ENCODE assay signal across 1 cellular context in the genomic region with DNA sequence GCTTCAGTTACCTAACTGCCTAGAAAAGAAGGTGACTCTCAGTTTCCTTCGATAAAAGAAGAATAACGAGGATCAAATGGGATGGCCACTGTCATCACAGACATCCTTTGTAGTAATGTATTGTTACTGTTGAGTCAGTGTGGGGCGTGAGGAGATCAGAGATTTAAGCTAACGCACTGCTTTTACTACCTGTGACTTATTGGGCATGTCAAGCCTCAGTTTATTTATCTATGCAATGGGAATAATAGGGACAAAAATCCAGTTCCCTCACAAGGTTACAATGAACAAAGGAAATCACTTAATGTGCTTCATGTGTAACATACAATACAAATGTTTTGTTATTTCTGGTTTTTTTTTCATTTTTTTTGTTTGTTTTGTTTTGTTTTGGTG.
TF ChIP-seq lines count a peak whose summit lies in the region.

No MANE protein-coding gene starts in this region.

TF ChIP-seq in endothelial cell of umbilical vein, 7 proteins besides CTCF, POLR2A, EP300 and RAD21 (continued from another document):
- no peak for TF ChIP-seq JUN (IDR thresholded peaks at IDR 0.05; ENCODE audit: borderline replicate concordance, insufficient read depth, insufficient read length, low read depth)
- no peak for TF ChIP-seq EZH2 (IDR thresholded peaks at IDR 0.05; ENCODE audit: borderline replicate concordance, low read depth, low read length, severe bottlenecking)
- TF ChIP-seq GATA2 (IDR thresholded peaks at IDR 0.05; ENCODE audit: insufficient read depth, insufficient read length, low read depth, low read length): no peak
- TF ChIP-seq MYC (IDR thresholded peaks at IDR 0.05; ENCODE audit: low read depth, low read length): no peak
- no peak for TF ChIP-seq FOS (IDR thresholded peaks at IDR 0.05; ENCODE audit: borderline replicate concordance, insufficient read depth, low read length)
